8 cellular contexts compared by ENCODE assay signal in genomic region chr1:44029911-44030605, GRCh38. TPM values are rescaled to one million over a fixed set of nuclear protein-coding genes. Genes with fewer than 3 reads are reported as not detected.
DNase-seq lines count a peak whose midpoint lies in the region; TF ChIP-seq lines count a peak whose summit lies in the region.

No MANE protein-coding gene starts in this region.

- no peaks in the 10 kb centered on the region for H3K36me3 ChIP-seq in MM.1S (replicated peaks; ENCODE audit: insufficient read depth, low read length)
- no peaks in the 10 kb centered on the region for H3K36me3 ChIP-seq in testis (ENCODE audit: low read depth, missing control alignments)

- DNase-seq in GM04504 (ENCODE audit: low read depth) = peak; percentile 72
- DNase-seq in HCEC 1CT = peak; percentile 92
- DNase-seq in MM.1S = peak; percentile 95
- DNase-seq in SK-N-DZ (ENCODE audit: low spot score) = peak; percentile 88
- DNase-seq in activated naive CD4-positive, alpha-beta T cell treated with anti-CD3 and anti-CD28 coated beads, Interleukin-2, amount 10 ng/mL, durations not matched to agents 7 days and 5 days = peak; percentile 92
- peak; percentile 89 for DNase-seq in glutamatergic neuron
- DNase-seq in osteocyte (ENCODE audit: extremely low spot score, unreplicated experiment) = peak; percentile 92
- peak; percentile 95 for DNase-seq in testis

- WGBS in testis, 2 donors = 0 to 1% methylated on average over 16 to 56 of the region's 75 CpGs

- H3K9me3 Mint-ChIP-seq in activated naive CD4-positive, alpha-beta T cell treated with anti-CD3 and anti-CD28 coated beads, Interleukin-2, amount 10 ng/mL, durations not matched to agents 7 days and 5 days = no peaks in the 10 kb centered on the region
- H3K9me3 Mint-ChIP-seq in glutamatergic neuron (ENCODE audit: unreplicated experiment) (peaks cover 2% of the 10 kb centered on the region), osteocyte (ENCODE audit: unreplicated experiment) (no peaks in the 10 kb centered on the region)

- no peaks in the 10 kb centered on the region for H4K20me1 ChIP-seq in MM.1S (ENCODE audit: insufficient read depth, low read length)

- H3K27ac ChIP-seq in MM.1S (ENCODE audit: low read length) (peak overlapping the region; percentile 64; the same call in 1 of the 2 replicates), testis (peak overlapping the region; percentile 69 to 72)

- no peaks in the 10 kb centered on the region for H3K79me2 ChIP-seq in MM.1S (ENCODE audit: low read length)

- TF ChIP-seq CTCF in MM.1S (IDR thresholded peaks at IDR 0.05; ENCODE audit: low read length) (no peak), glutamatergic neuron (IDR thresholded peaks at IDR 0.05; ENCODE audit: partially characterized antibody, unreplicated experiment) (no peak), osteocyte (IDR thresholded peaks at IDR 0.05) (no peak), testis (IDR thresholded peaks at IDR 0.05) (no peak)

- H3K27me3 Mint-ChIP-seq in activated naive CD4-positive, alpha-beta T cell treated with anti-CD3 and anti-CD28 coated beads, Interleukin-2, amount 10 ng/mL, durations not matched to agents 7 days and 5 days = peaks cover 16% of the 10 kb centered on the region
- H3K27me3 Mint-ChIP-seq in glutamatergic neuron (ENCODE audit: unreplicated experiment) (peaks cover 16% of the 10 kb centered on the region), osteocyte (ENCODE audit: unreplicated experiment) (no peaks in the 10 kb centered on the region)

- intact Hi-C loops in testis (cut with DNase I; ENCODE audit: low total_unique reads) = no loop called here

- peaks cover 3% of the 10 kb centered on the region; the same call in 1 of the 2 replicates for H3F3A ChIP-seq in MM.1S (ENCODE audit: insufficient read depth, low read length)

- H3K4me2 ChIP-seq in MM.1S (ENCODE audit: low read depth, low read length) = peak overlapping the region; percentile 89

- TF ChIP-seq POLR2A in testis (IDR thresholded peaks at IDR 0.05) = no peak

- no peaks in the 10 kb centered on the region for H3K9me2 ChIP-seq in MM.1S (replicated peaks; ENCODE audit: insufficient read depth, low read length)

- CTCF ChIA-PET in activated naive CD4-positive, alpha-beta T cell treated with anti-CD3 and anti-CD28 coated beads, Interleukin-2, amount 10 ng/mL, durations not matched to agents 7 days and 5 days (lab: Charles Lee) = interaction anchor here (1.6 to 9.8 kb wide), 3 partner anchors 18 to 95 kb away, joined by 3 to 161 read pairs (median 9); no protein-coding TSS in a partner anchor

- peaks cover 34% of the 10 kb centered on the region for H3K4me1 Mint-ChIP-seq in activated naive CD4-positive, alpha-beta T cell treated with anti-CD3 and anti-CD28 coated beads, Interleukin-2, amount 10 ng/mL, durations not matched to agents 7 days and 5 days
- peaks cover 8% of the 10 kb centered on the region for H3K4me1 Mint-ChIP-seq in glutamatergic neuron (ENCODE audit: low read depth, unreplicated experiment)
- peaks cover 40% of the 10 kb centered on the region for H3K4me1 Mint-ChIP-seq in osteocyte (ENCODE audit: unreplicated experiment)

- peak overlapping the region; percentile 90 for H3K4me3 Mint-ChIP-seq in activated naive CD4-positive, alpha-beta T cell treated with anti-CD3 and anti-CD28 coated beads, Interleukin-2, amount 10 ng/mL, durations not matched to agents 7 days and 5 days
- H3K4me3 Mint-ChIP-seq in glutamatergic neuron (ENCODE audit: unreplicated experiment) (peak overlapping the region; percentile 90), osteocyte (ENCODE audit: unreplicated experiment) (peak overlapping the region; percentile 94)

- H3K27ac Mint-ChIP-seq in activated naive CD4-positive, alpha-beta T cell treated with anti-CD3 and anti-CD28 coated beads, Interleukin-2, amount 10 ng/mL, durations not matched to agents 7 days and 5 days = peak overlapping the region; percentile 93
- peak overlapping the region; percentile 41 for H3K27ac Mint-ChIP-seq in glutamatergic neuron (ENCODE audit: unreplicated experiment)
- peak overlapping the region; percentile 86 for H3K27ac Mint-ChIP-seq in osteocyte (ENCODE audit: unreplicated experiment)

- H3K4me3 ChIP-seq in MM.1S (ENCODE audit: low read length) (peak overlapping the region; percentile 92), testis (peak overlapping the region; percentile 70 to 77)

- H3K9me3 ChIP-seq in MM.1S (replicated peaks; ENCODE audit: insufficient read depth, low read length) (no peaks in the 10 kb centered on the region), testis (no peaks in the 10 kb centered on the region)

- peaks cover 21% of the 10 kb centered on the region for H3K4me1 ChIP-seq in MM.1S (ENCODE audit: low read length)
- H3K4me1 ChIP-seq in testis = peaks cover 4% of the 10 kb centered on the region

- H3K36me3 Mint-ChIP-seq in activated naive CD4-positive, alpha-beta T cell treated with anti-CD3 and anti-CD28 coated beads, Interleukin-2, amount 10 ng/mL, durations not matched to agents 7 days and 5 days = no peaks in the 10 kb centered on the region
- H3K36me3 Mint-ChIP-seq in glutamatergic neuron (ENCODE audit: unreplicated experiment) (no peaks in the 10 kb centered on the region), osteocyte (ENCODE audit: unreplicated experiment) (no peaks in the 10 kb centered on the region)

- peak overlapping the region; percentile 89 for H2AFZ ChIP-seq in MM.1S (ENCODE audit: low read length)

- H3K9ac ChIP-seq in MM.1S (ENCODE audit: low read length) = peak overlapping the region; percentile 79; the same call in 1 of the 2 replicates

- H3K27me3 ChIP-seq in MM.1S (replicated peaks; ENCODE audit: insufficient read depth, low read length) (no peaks in the 10 kb centered on the region), testis (no peaks in the 10 kb centered on the region)

RNA-seq across cellular contexts. Expression of gene SLC6A9, which starts 1.2 kb away (rescaled TPM):
- polyA plus RNA-seq in SK-N-DZ (2014; cell fraction: cytosol; rRNA removed) = 1.4 and 2.4 TPM in 2 replicates
- polyA plus RNA-seq in SK-N-DZ (2014; cell fraction: nucleus; rRNA removed) = 4.3 and 5.4 TPM in 2 replicates
- 8.9 TPM for total RNA-seq in glutamatergic neuron (ENCODE audit: unreplicated experiment)
- total RNA-seq in osteocyte = 49.4 and 51.6 TPM in 2 replicates
- total RNA-seq in testis = 1 to 10 TPM; 1.2 to 1.7 TPM
- 2.3 TPM for polyA plus RNA-seq in testis (ENCODE audit: insufficient read depth, low read depth, low replicate concordance)

RNA-seq across cellular contexts. Expression of gene CCDC24, which starts 38.7 kb away (rescaled TPM):
- polyA plus RNA-seq in SK-N-DZ (2014; cell fraction: cytosol; rRNA removed) = 5.1 and 7.1 TPM in 2 replicates
- polyA plus RNA-seq in SK-N-DZ (2014; cell fraction: nucleus; rRNA removed) = 11.6 and 14.3 TPM in 2 replicates
- total RNA-seq in glutamatergic neuron (ENCODE audit: unreplicated experiment) (6.3 TPM), osteocyte (5.1 and 5.3 TPM in 2 replicates), testis (10 to 100 TPM; 28.8 to 31.3 TPM)
- polyA plus RNA-seq in testis (ENCODE audit: insufficient read depth, low read depth, low replicate concordance) = 64.9 TPM

RNA-seq across cellular contexts. Expression of gene B4GALT2, which starts 51.0 kb away (rescaled TPM):
- 87.4 and 102 TPM in 2 replicates for polyA plus RNA-seq in SK-N-DZ (2014; cell fraction: cytosol; rRNA removed)
- polyA plus RNA-seq in SK-N-DZ (2014; cell fraction: nucleus; rRNA removed) = 61.8 and 91.4 TPM in 2 replicates
- 45.7 TPM for total RNA-seq in glutamatergic neuron (ENCODE audit: unreplicated experiment)
- total RNA-seq in osteocyte = 62.8 and 65.5 TPM in 2 replicates
- 10 to 100 TPM; 40.9 to 65.9 TPM for total RNA-seq in testis
- polyA plus RNA-seq in testis (ENCODE audit: insufficient read depth, low read depth, low replicate concordance) = 47.7 TPM

RNA-seq across cellular contexts. Expression of gene ATP6V0B, which starts 55.3 kb away (rescaled TPM):
- polyA plus RNA-seq in SK-N-DZ (2014; cell fraction: cytosol; rRNA removed) = 240 and 241 TPM in 2 replicates
- polyA plus RNA-seq in SK-N-DZ (2014; cell fraction: nucleus; rRNA removed) = 211 and 230 TPM in 2 replicates
- 208 TPM for total RNA-seq in glutamatergic neuron (ENCODE audit: unreplicated experiment)
- 128 and 130 TPM in 2 replicates for total RNA-seq in osteocyte
- 100 to 1,000 TPM; 173 to 222 TPM for total RNA-seq in testis
- polyA plus RNA-seq in testis (ENCODE audit: insufficient read depth, low read depth, low replicate concordance) = 102 TPM

Comparison
In these comparisons a context has a peak if more than half of its experiments do, and no peak if none do; other contexts are left out.
1. Peak in every context shown above with its lines: DNase-seq, H3K4me3 ChIP-seq and H3K27ac ChIP-seq.
2. H3K27ac Mint-ChIP-seq: peak in every context shown above with its lines; median percentile 93 in activated naive CD4-positive, alpha-beta T cell treated with anti-CD3 and anti-CD28 coated beads, Interleukin-2, amount 10 ng/mL, durations not matched to agents 7 days and 5 days; 86 in osteocyte; 41 in glutamatergic neuron.